ENCODE assay signal across 8 cellular contexts in genomic region chr5:177086918-177087706, GRCh38. TPM values are rescaled to one million over a fixed set of nuclear protein-coding genes. Genes with fewer than 3 reads are reported as not detected.
DNase-seq lines count a peak whose midpoint lies in the region; ATAC-seq and TF ChIP-seq lines count a peak whose summit lies in the region.

No MANE protein-coding gene starts in this region.

- H3K79me2 ChIP-seq in DOHH2 (ENCODE audit: control insufficient read depth, low read length), result no peaks in the 10 kb centered on the region

- H3K36me3 Mint-ChIP-seq in activated CD4-positive, alpha-beta T cell treated with anti-CD3 and anti-CD28 coated beads for 36 hours (ENCODE audit: low read depth), result no peaks in the 10 kb centered on the region
- H3K36me3 Mint-ChIP-seq in stimulated activated effector memory CD8-positive, alpha-beta T cell treated with anti-CD3 and anti-CD28 coated beads, Interleukin-12 subunit alpha, Interleukin-12 subunit beta, amount 100 ng/mL, for 72 hours, result no peaks in the 10 kb centered on the region

- H3F3A ChIP-seq in DOHH2 (ENCODE audit: control insufficient read depth, insufficient read depth), result peaks cover 15% of the 10 kb centered on the region

- H3K4me3 ChIP-seq in DOHH2 (ENCODE audit: low read length) (peak overlapping the region; percentile 69), ectodermal cell (ENCODE audit: insufficient read depth, low read depth, low read length) (peak overlapping the region; percentile 51)

- peaks cover 2% of the 10 kb centered on the region for H3K4me1 Mint-ChIP-seq in activated CD4-positive, alpha-beta T cell treated with anti-CD3 and anti-CD28 coated beads for 36 hours
- H3K4me1 Mint-ChIP-seq in stimulated activated effector memory CD8-positive, alpha-beta T cell treated with anti-CD3 and anti-CD28 coated beads, Interleukin-12 subunit alpha, Interleukin-12 subunit beta, amount 100 ng/mL, for 72 hours, result peaks cover 14% of the 10 kb centered on the region

- no peaks in the 10 kb centered on the region for H4K20me1 ChIP-seq in DOHH2 (ENCODE audit: control insufficient read depth, insufficient read depth, low read depth, low read length)

- no peak overlapping the region for H3K27ac Mint-ChIP-seq in activated CD4-positive, alpha-beta T cell treated with anti-CD3 and anti-CD28 coated beads for 36 hours
- no peak overlapping the region for H3K27ac Mint-ChIP-seq in stimulated activated effector memory CD8-positive, alpha-beta T cell treated with anti-CD3 and anti-CD28 coated beads, Interleukin-12 subunit alpha, Interleukin-12 subunit beta, amount 100 ng/mL, for 72 hours

- H3K27me3 Mint-ChIP-seq in activated CD4-positive, alpha-beta T cell treated with anti-CD3 and anti-CD28 coated beads for 36 hours, result peaks cover 18% of the 10 kb centered on the region

- no peaks in the 10 kb centered on the region for H3K9me3 Mint-ChIP-seq in activated CD4-positive, alpha-beta T cell treated with anti-CD3 and anti-CD28 coated beads for 36 hours (ENCODE audit: low read depth)
- no peaks in the 10 kb centered on the region for H3K9me3 Mint-ChIP-seq in stimulated activated effector memory CD8-positive, alpha-beta T cell treated with anti-CD3 and anti-CD28 coated beads, Interleukin-12 subunit alpha, Interleukin-12 subunit beta, amount 100 ng/mL, for 72 hours

- CTCF ChIA-PET in activated CD4-positive, alpha-beta T cell treated with anti-CD3 and anti-CD28 coated beads for 36 hours (lab: Charles Lee), result interaction anchor here (0.5 to 3.1 kb wide), 6 partner anchors 15 to 1819 kb away, joined by 3 to 17 read pairs (median 4); no protein-coding TSS in a partner anchor

- peak; percentile 69 for ATAC-seq in GM21619 (IDR thresholded peaks at IDR 0.05; ENCODE audit: unreplicated experiment)
- peak; percentile 86 for ATAC-seq in activated CD4-positive, alpha-beta T cell treated with anti-CD3 and anti-CD28 coated beads for 36 hours
- ATAC-seq in stimulated activated effector memory CD8-positive, alpha-beta T cell treated with anti-CD3 and anti-CD28 coated beads, Interleukin-12 subunit alpha, Interleukin-12 subunit beta, amount 100 ng/mL, for 72 hours, result peak; percentile 82

- WGBS in ectodermal cell, 2 experiments, result 3 to 4% methylated on average over 60 of the region's 60 CpGs

- no peaks in the 10 kb centered on the region for H3K9me2 ChIP-seq in DOHH2 (replicated peaks; ENCODE audit: control insufficient read depth, low read length)

- peak overlapping the region; percentile 13 for H3K4me3 Mint-ChIP-seq in activated CD4-positive, alpha-beta T cell treated with anti-CD3 and anti-CD28 coated beads for 36 hours
- peak overlapping the region; percentile 57 for H3K4me3 Mint-ChIP-seq in stimulated activated effector memory CD8-positive, alpha-beta T cell treated with anti-CD3 and anti-CD28 coated beads, Interleukin-12 subunit alpha, Interleukin-12 subunit beta, amount 100 ng/mL, for 72 hours

- DNase-seq in LoVo (ENCODE audit: low spot score) (peak; percentile 85), myocyte (ENCODE audit: low read depth) (peak; percentile 75), NCI-H2107 (lab: John Stamatoyannopoulos, UW) (no peak)
- peak; percentile 78 for DNase-seq in activated CD4-positive, alpha-beta T cell treated with anti-CD3 and anti-CD28 coated beads for 36 hours
- peak; percentile 56 to 80 for DNase-seq in stimulated activated effector memory CD8-positive, alpha-beta T cell treated with anti-CD3 and anti-CD28 coated beads, Interleukin-12 subunit alpha, Interleukin-12 subunit beta, amount 100 ng/mL, for 72 hours (ENCODE audit: low spot score in 2 of 2)

- intact Hi-C loops in activated CD4-positive, alpha-beta T cell treated with anti-CD3 and anti-CD28 coated beads for 36 hours (cut with DNase I, micrococcal nuclease), result loop anchor here in 1 of 2 experiments (1.0 kb wide), 3 partner anchors 25 to 440 kb away; partner anchors contain the start of genes MXD3 and TSPAN17

- H3K27me3 ChIP-seq in DOHH2 (ENCODE audit: control insufficient read depth, low read length) (no peaks in the 10 kb centered on the region), ectodermal cell (ENCODE audit: control insufficient read depth, insufficient read depth, low read length, poor library complexity, severe bottlenecking) (peaks cover 9% of the 10 kb centered on the region)

- POLR2A ChIA-PET in activated CD4-positive, alpha-beta T cell treated with anti-CD3 and anti-CD28 coated beads for 36 hours (lab: Charles Lee), result interaction anchor here (0.6 kb wide), 1 partner anchor 329 kb away, joined by 3 read pairs; no protein-coding TSS in a partner anchor

- H3K36me3 ChIP-seq in DOHH2 (ENCODE audit: control insufficient read depth, low read length), result no peaks in the 10 kb centered on the region
- H3K36me3 ChIP-seq in ectodermal cell (ENCODE audit: control insufficient read depth, insufficient read depth, low read length), result no peaks in the 10 kb centered on the region

- H3K27ac ChIP-seq in DOHH2 (ENCODE audit: low read depth, low read length) (no peak overlapping the region), ectodermal cell (ENCODE audit: insufficient read depth, low read depth, low read length, poor library complexity, severe bottlenecking) (no peak overlapping the region)

- H3K4me1 ChIP-seq in DOHH2 (ENCODE audit: control insufficient read depth, low read length) (peaks cover 34% of the 10 kb centered on the region), ectodermal cell (ENCODE audit: control insufficient read depth, insufficient read depth, low read length) (no peaks in the 10 kb centered on the region)

- TF ChIP-seq CTCF in DOHH2 (IDR thresholded peaks at IDR 0.05; ENCODE audit: low read depth, low read length, poor library complexity, severe bottlenecking), result peak; percentile 88

- peak overlapping the region; percentile 70 for H3K4me2 ChIP-seq in DOHH2 (ENCODE audit: low read length)

- H3K9me3 ChIP-seq in DOHH2 (ENCODE audit: control insufficient read depth, insufficient read depth, low read length), result no peaks in the 10 kb centered on the region
- no peaks in the 10 kb centered on the region for H3K9me3 ChIP-seq in ectodermal cell (ENCODE audit: control insufficient read depth, low read length)

RNA-seq across cellular contexts. Expression of gene FGFR4, which starts 0.4 kb away (rescaled TPM):
- 1 to 10 TPM; 1.5 to 2.0 TPM for total RNA-seq in activated CD4-positive, alpha-beta T cell treated with anti-CD3 and anti-CD28 coated beads for 36 hours
- polyA plus RNA-seq in ectodermal cell (2013, experiment 1 of 4), result 22.9 TPM
- 25.1 TPM for polyA plus RNA-seq in ectodermal cell (2013, experiment 2 of 4)
- 17.0 TPM for polyA plus RNA-seq in ectodermal cell (2013, experiment 3 of 4)
- polyA plus RNA-seq in ectodermal cell (2013, experiment 4 of 4), result 17.8 TPM
- 128 and 222 TPM in 2 replicates for total RNA-seq in myocyte
- 27.8 TPM for polyA plus RNA-seq in myocyte (2012)

RNA-seq across cellular contexts. Expression of gene NSD1, which starts 46.5 kb away (rescaled TPM):
- total RNA-seq in activated CD4-positive, alpha-beta T cell treated with anti-CD3 and anti-CD28 coated beads for 36 hours, result 10 to 100 TPM; 65.6 to 68.2 TPM
- 61.9 TPM for polyA plus RNA-seq in ectodermal cell (2013, experiment 1 of 4)
- 77.6 TPM for polyA plus RNA-seq in ectodermal cell (2013, experiment 2 of 4)
- polyA plus RNA-seq in ectodermal cell (2013, experiment 3 of 4), result 39.2 TPM
- 50.7 TPM for polyA plus RNA-seq in ectodermal cell (2013, experiment 4 of 4)
- 37.0 and 39.6 TPM in 2 replicates for total RNA-seq in myocyte
- polyA plus RNA-seq in myocyte (2012), result 15.1 TPM

Comparison
In these comparisons a context has a peak if more than half of its experiments do, and no peak if none do; other contexts are left out.
1. RNA of gene FGFR4, which starts 0.4 kb away (total RNA-seq): 128 to 222 TPM in myocyte; 1.5 to 2.0 TPM in activated CD4-positive, alpha-beta T cell treated with anti-CD3 and anti-CD28 coated beads for 36 hours; every median in the first group is over 10 times any median in the second.
2. Peak in every context shown above with its lines, with median percentiles within 50 percentile points of each other: ATAC-seq.